Comparison of ENCODE assay signal across 8 cellular contexts in the genomic region with DNA sequence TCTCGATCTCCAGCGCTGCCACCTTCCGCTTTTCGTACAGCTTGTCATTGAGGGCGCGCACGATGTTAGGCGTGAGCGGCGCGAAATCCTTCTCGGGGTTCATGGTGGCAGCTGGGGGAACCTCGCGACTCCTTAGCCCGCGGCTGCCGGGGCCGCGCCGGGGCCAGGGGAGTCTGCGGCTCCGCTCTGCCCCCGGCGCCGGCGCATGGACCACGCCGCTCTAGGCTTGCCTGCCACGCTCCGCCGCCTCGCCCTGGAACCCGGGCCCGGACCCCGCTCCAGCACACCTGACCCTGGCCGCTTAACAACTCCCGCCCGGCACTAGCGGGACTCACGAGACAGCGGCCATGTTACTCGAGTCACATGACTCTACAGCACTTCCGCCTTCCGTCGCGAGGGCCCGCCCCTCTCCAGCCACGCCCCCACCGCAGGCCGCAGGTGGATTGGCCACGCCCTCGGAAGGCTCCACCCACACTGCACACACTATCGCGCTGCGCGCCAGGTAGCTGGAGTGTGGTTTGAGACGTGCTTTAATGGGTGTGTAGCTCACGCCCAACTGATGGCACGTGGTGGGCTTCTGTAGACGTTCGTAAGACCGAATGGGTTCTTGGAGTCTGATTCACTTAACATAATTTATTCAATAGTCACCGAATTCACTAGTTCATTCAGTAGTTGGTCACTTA. TPM values are rescaled to one million over a fixed set of nuclear protein-coding genes. Genes with fewer than 3 reads are reported as not detected.
DNase-seq lines count a peak whose midpoint lies in the region; ATAC-seq lines count a peak whose summit lies in the region.

Gene VAC14 (minus strand): TSS at position 361 of the 683 bp plus-strand sequence. CDS start 258 bp downstream, at position 103.

- peak within 1 kb of the TSS; percentile 64 for H3K27ac ChIP-seq in CD8-positive, alpha-beta memory T cell (ENCODE audit: low read depth, low read length)
- H3K27ac ChIP-seq in effector memory CD4-positive, alpha-beta T cell (ENCODE audit: insufficient read depth, low read length, poor library complexity, severe bottlenecking): peak within 1 kb of the TSS; percentile 79

- H3K27me3 Mint-ChIP-seq in CD8-positive, alpha-beta memory T cell: no peaks in the 10 kb centered on the region

- no peaks in the 10 kb centered on the region for H3K9me3 ChIP-seq in CD8-positive, alpha-beta memory T cell (ENCODE audit: low read length)
- H3K9me3 ChIP-seq in effector memory CD4-positive, alpha-beta T cell (ENCODE audit: control insufficient read depth, low read length): no peaks in the 10 kb centered on the region

- H3K27ac Mint-ChIP-seq in CD8-positive, alpha-beta memory T cell: peak within 1 kb of the TSS; percentile 76 to 94 (median 93)

- peak within 1 kb of the TSS; percentile 80 for H3K4me3 ChIP-seq in CD8-positive, alpha-beta memory T cell (ENCODE audit: low read length)
- H3K4me3 ChIP-seq in effector memory CD4-positive, alpha-beta T cell (ENCODE audit: insufficient read depth, low read depth, low read length, poor library complexity, severe bottlenecking): peak within 1 kb of the TSS; percentile 93

- H3K36me3 Mint-ChIP-seq in CD8-positive, alpha-beta memory T cell: peaks cover 0 to 22% (median 0%) of the 10 kb centered on the region in 3 donors

- peaks cover 19% of the 10 kb centered on the region for H3K4me1 ChIP-seq in CD8-positive, alpha-beta memory T cell (ENCODE audit: insufficient read depth, low read length)
- peaks cover 5% of the 10 kb centered on the region for H3K4me1 ChIP-seq in effector memory CD4-positive, alpha-beta T cell (ENCODE audit: control insufficient read depth, insufficient read depth, low read length, poor library complexity, severe bottlenecking)

- no peaks in the 10 kb centered on the region for H3K36me3 ChIP-seq in CD8-positive, alpha-beta memory T cell (ENCODE audit: insufficient read depth, low read length)
- H3K36me3 ChIP-seq in effector memory CD4-positive, alpha-beta T cell (ENCODE audit: control insufficient read depth, insufficient read depth, low read length): no peaks in the 10 kb centered on the region

- peak; percentile 79 for ATAC-seq in GM19468 (IDR thresholded peaks at IDR 0.05; ENCODE audit: extremely low read depth, unreplicated experiment)

- H3K9me3 Mint-ChIP-seq in CD8-positive, alpha-beta memory T cell: peaks cover 0 to 4% (median 0%) of the 10 kb centered on the region in 5 donors

- POLR2A ChIA-PET in CD8-positive, alpha-beta memory T cell (lab: Charles Lee): interaction anchor here (0.9 kb wide), 1 partner anchor 11 kb away, joined by 4 read pairs; no protein-coding TSS in a partner anchor

- CTCF ChIA-PET in CD8-positive, alpha-beta memory T cell (lab: Charles Lee): interaction anchor here (0.9 kb wide), 1 partner anchor 8 kb away, joined by 3 read pairs; no protein-coding TSS in a partner anchor

- peaks cover 30 to 51% (median 46%) of the 10 kb centered on the region in 3 donors for H3K4me1 Mint-ChIP-seq in CD8-positive, alpha-beta memory T cell

- peak; percentile 95 to 98 (median 97) for DNase-seq in CD8-positive, alpha-beta memory T cell
- peak; percentile 58 for DNase-seq in HS-5 (ENCODE audit: low read depth)
- DNase-seq in NK-92 (lab: John Stamatoyannopoulos, UW; ENCODE audit: unreplicated experiment): peak; percentile 77
- peak; percentile 92 to 96 for DNase-seq in activated CD8-positive, alpha-beta memory T cell treated with anti-CD3 and anti-CD28 coated beads for 1 hour (ENCODE audit: extremely low read depth in 1 of 2, low read depth in 1 of 2)
- peak; percentile 93 to 95 (median 95) for DNase-seq in effector memory CD4-positive, alpha-beta T cell
- peak; percentile 89 to 93 for DNase-seq in lung microvascular endothelial cell (ENCODE audit: low read depth in 2 of 2)
- DNase-seq in stimulated activated CD4-positive, alpha-beta T cell treated with anti-CD3 and anti-CD28 coated beads, TNF-alpha, amount 100 ng/mL, for 48 hours (ENCODE audit: low read depth in 3 of 3): peak; percentile 92 to 97 (median 94)

- no peaks in the 10 kb centered on the region for H3K27me3 ChIP-seq in CD8-positive, alpha-beta memory T cell (ENCODE audit: insufficient read depth, low read length, poor library complexity, severe bottlenecking)
- no peaks in the 10 kb centered on the region for H3K27me3 ChIP-seq in effector memory CD4-positive, alpha-beta T cell (replicated peaks; ENCODE audit: control insufficient read depth, insufficient read depth, low read length, poor library complexity, severe bottlenecking)

- peak within 1 kb of the TSS; percentile 89 to 95 (median 93) for H3K4me3 Mint-ChIP-seq in CD8-positive, alpha-beta memory T cell

RNA-seq across cellular contexts. Expression of gene VAC14, which starts in this region (rescaled TPM):
- 10 to 100 TPM; 45.9 to 50.3 TPM for total RNA-seq in CD8-positive, alpha-beta memory T cell
- polyA plus RNA-seq in CD8-positive, alpha-beta memory T cell: 43.4 TPM
- total RNA-seq in lung microvascular endothelial cell: 14.2 and 17.9 TPM in 2 replicates

Comparison
In these comparisons a context has a peak if more than half of its experiments do, and no peak if none do; other contexts are left out.
1. Peak in every context shown above with its lines: DNase-seq, ATAC-seq, H3K4me3 ChIP-seq and H3K27ac ChIP-seq.